8 cellular contexts compared by ENCODE assay signal in genomic region chr16:13957197-13958078, GRCh38. TPM values are rescaled to one million over a fixed set of nuclear protein-coding genes. Genes with fewer than 3 reads are reported as not detected.
DNase-seq lines count a peak whose midpoint lies in the region; ATAC-seq and TF ChIP-seq lines count a peak whose summit lies in the region.

No MANE protein-coding gene starts in this region.

- H3K4me1 Mint-ChIP-seq in activated CD4-positive, alpha-beta T cell treated with anti-CD3 and anti-CD28 coated beads, Interleukin-2, amount 10 ng/mL, durations not matched to agents 7 days and 5 days = peaks cover 9% of the 10 kb centered on the region
- peaks cover 9% of the 10 kb centered on the region for H3K4me1 Mint-ChIP-seq in endodermal cell

- H3K27ac Mint-ChIP-seq in activated CD4-positive, alpha-beta T cell treated with anti-CD3 and anti-CD28 coated beads, Interleukin-2, amount 10 ng/mL, durations not matched to agents 7 days and 5 days = no peak overlapping the region
- peak overlapping the region; percentile 26 for H3K27ac Mint-ChIP-seq in endodermal cell

- H3K36me3 ChIP-seq in KMS-11 (ENCODE audit: insufficient read depth) (no peaks in the 10 kb centered on the region), endodermal cell (ENCODE audit: control insufficient read depth, insufficient read depth, low read length) (no peaks in the 10 kb centered on the region), mucosa of rectum (ENCODE audit: control insufficient read depth in 2 of 2, insufficient read depth in 2 of 2, low read length in 2 of 2) (no peaks in the 10 kb centered on the region), uterus (no peaks in the 10 kb centered on the region)

- H4K20me1 ChIP-seq in KMS-11 (ENCODE audit: insufficient read depth) = no peaks in the 10 kb centered on the region

- no peak overlapping the region for H3K4me3 ChIP-seq in KMS-11 (IDR thresholded peaks at IDR 0.05; ENCODE audit: insufficient read depth, low read depth, low read length)
- H3K4me3 ChIP-seq in endodermal cell (ENCODE audit: low read length) = peak overlapping the region; percentile 27
- peak overlapping the region; percentile 23 to 52 for H3K4me3 ChIP-seq in mucosa of rectum (ENCODE audit: low read length in 2 of 2)
- H3K4me3 ChIP-seq in uterus = peak overlapping the region; percentile 29 to 33

- TF ChIP-seq CTCF in KMS-11 (conservative IDR thresholded peaks at IDR 0.05; ENCODE audit: low read depth, low read length) (no peak), endodermal cell (conservative IDR thresholded peaks at IDR 0.05) (no peak), uterus (IDR thresholded peaks at IDR 0.05) (no peak)

- CTCF ChIA-PET in activated CD4-positive, alpha-beta T cell treated with anti-CD3 and anti-CD28 coated beads, Interleukin-2, amount 10 ng/mL, durations not matched to agents 7 days and 5 days (lab: Charles Lee) = interaction anchor here (0.6 to 1.0 kb wide), 2 partner anchors 34 to 554 kb away, joined by 3 read pairs; no protein-coding TSS in a partner anchor

- intact Hi-C loops in uterus (cut with DNase I; ENCODE audit: low total_unique reads) = no loop called here

- no peak overlapping the region for H3K4me3 Mint-ChIP-seq in activated CD4-positive, alpha-beta T cell treated with anti-CD3 and anti-CD28 coated beads, Interleukin-2, amount 10 ng/mL, durations not matched to agents 7 days and 5 days
- no peak overlapping the region for H3K4me3 Mint-ChIP-seq in endodermal cell

- H3K79me2 ChIP-seq in KMS-11 (ENCODE audit: insufficient read depth, low read depth) = no peaks in the 10 kb centered on the region

- H3K9ac ChIP-seq in KMS-11 (peak overlapping the region; percentile 86), endodermal cell (ENCODE audit: extremely low read depth, low read length, poor library complexity, severe bottlenecking) (no peak overlapping the region), mucosa of rectum (ENCODE audit: low read depth in 1 of 2, low read length in 2 of 2) (peak overlapping the region in 1 of 2 donors; percentile 34)

- H3K27ac ChIP-seq in KMS-11 = peak overlapping the region; percentile 97
- H3K27ac ChIP-seq in endodermal cell (ENCODE audit: low read depth, low read length) = peak overlapping the region; percentile 58
- peak overlapping the region; percentile 64 to 76 for H3K27ac ChIP-seq in mucosa of rectum (ENCODE audit: low read depth in 2 of 2, low read length in 2 of 2)
- peak overlapping the region; percentile 73 to 87 for H3K27ac ChIP-seq in uterus

- H2AFZ ChIP-seq in KMS-11 (ENCODE audit: low read depth) = peak overlapping the region; percentile 83

- H3K36me3 Mint-ChIP-seq in activated CD4-positive, alpha-beta T cell treated with anti-CD3 and anti-CD28 coated beads, Interleukin-2, amount 10 ng/mL, durations not matched to agents 7 days and 5 days (ENCODE audit: low read depth) = no peaks in the 10 kb centered on the region
- H3K36me3 Mint-ChIP-seq in endodermal cell (ENCODE audit: low read depth) = no peaks in the 10 kb centered on the region

- POLR2A ChIA-PET in activated CD4-positive, alpha-beta T cell treated with anti-CD3 and anti-CD28 coated beads, Interleukin-2, amount 10 ng/mL, durations not matched to agents 7 days and 5 days (lab: Charles Lee) = no interaction called here

- in situ Hi-C loops in SK-MEL-5 (cut with HindIII; ENCODE audit: low pct_unique_long_range_greater_than_20kb, low sequenced_read_pairs) = no loop called here

- peak; percentile 13 to 32 for DNase-seq in activated CD4-positive, alpha-beta T cell treated with anti-CD3 and anti-CD28 coated beads, Interleukin-2, amount 50 U/mL, for 48 hours
- no peak for DNase-seq in activated CD4-positive, alpha-beta T cell treated with anti-CD3 and anti-CD28 coated beads, Interleukin-2, amount 10 ng/mL, durations not matched to agents 7 days and 5 days
- peak; percentile 37 for DNase-seq in SK-MEL-5 (ENCODE audit: low read depth, low spot score)
- peak; percentile 58 for DNase-seq in endodermal cell
- peak; percentile 76 to 83 for DNase-seq in uterus

- WGBS in endodermal cell (ENCODE audit: insufficient coverage in 1 of 2, insufficient read length in 1 of 2), 2 experiments = 45 to 63% methylated on average over 8 to 14 of the region's 14 CpGs

- H3K4me1 ChIP-seq in KMS-11 (ENCODE audit: low read depth, poor library complexity, severe bottlenecking) (peaks cover 47% of the 10 kb centered on the region), endodermal cell (ENCODE audit: control insufficient read depth, insufficient read depth, low read length) (peaks cover 11% of the 10 kb centered on the region), mucosa of rectum (ENCODE audit: control insufficient read depth in 2 of 2, insufficient read depth in 2 of 2, low read length in 2 of 2) (peaks cover 2 to 11% of the 10 kb centered on the region in 2 donors), uterus (peaks cover 0 to 4% of the 10 kb centered on the region in 2 donors)

- H3K9me3 Mint-ChIP-seq in activated CD4-positive, alpha-beta T cell treated with anti-CD3 and anti-CD28 coated beads, Interleukin-2, amount 10 ng/mL, durations not matched to agents 7 days and 5 days = no peaks in the 10 kb centered on the region
- H3K9me3 Mint-ChIP-seq in endodermal cell = no peaks in the 10 kb centered on the region

- H3K9me3 ChIP-seq in endodermal cell (ENCODE audit: control insufficient read depth, low read length) (no peaks in the 10 kb centered on the region), mucosa of rectum (ENCODE audit: control insufficient read depth in 2 of 2, low read length in 2 of 2) (no peaks in the 10 kb centered on the region), uterus (no peaks in the 10 kb centered on the region)

- TF ChIP-seq POLR2A in uterus (IDR thresholded peaks at IDR 0.05) = peak in 1 of 2 donors; percentile 15

- H3K27me3 ChIP-seq in KMS-11 (ENCODE audit: insufficient read depth, low read depth) = no peaks in the 10 kb centered on the region
- H3K27me3 ChIP-seq in endodermal cell (ENCODE audit: control insufficient read depth, insufficient read depth, low read length, poor library complexity, severe bottlenecking) = no peaks in the 10 kb centered on the region
- no peaks in the 10 kb centered on the region for H3K27me3 ChIP-seq in mucosa of rectum (ENCODE audit: control insufficient read depth in 2 of 2, insufficient read depth in 2 of 2, low read length in 2 of 2)
- H3K27me3 ChIP-seq in uterus = no peaks in the 10 kb centered on the region

- H3K27me3 Mint-ChIP-seq in activated CD4-positive, alpha-beta T cell treated with anti-CD3 and anti-CD28 coated beads, Interleukin-2, amount 10 ng/mL, durations not matched to agents 7 days and 5 days = peaks cover 2% of the 10 kb centered on the region
- H3K27me3 Mint-ChIP-seq in endodermal cell (ENCODE audit: insufficient read depth) = no peaks in the 10 kb centered on the region

- peak; percentile 75 for ATAC-seq in GM21825 (IDR thresholded peaks at IDR 0.05; ENCODE audit: unreplicated experiment)

- H3K4me2 ChIP-seq in KMS-11 = peak overlapping the region; percentile 99

RNA-seq across cellular contexts. Expression of gene ERCC4, which starts 37.5 kb away (rescaled TPM):
- total RNA-seq in activated CD4-positive, alpha-beta T cell treated with anti-CD3 and anti-CD28 coated beads, Interleukin-2, amount 10 ng/mL, durations not matched to agents 7 days and 5 days = 10 to 100 TPM in 1 of 2 experiments, 1 to 10 TPM in 1; 9.4 to 12.3 TPM
- total RNA-seq in SK-MEL-5 (2014; rRNA removed; shearing (Covaris generic)) = 11.2 and 15.6 TPM in 2 replicates
- 5.1 and 8.8 TPM in 2 replicates for polyA plus RNA-seq in SK-MEL-5 (2015; cell fraction: cytosol; rRNA removed)
- 7.0 and 7.3 TPM in 2 replicates for polyA plus RNA-seq in SK-MEL-5 (2015; cell fraction: nucleus; rRNA removed)
- total RNA-seq in endodermal cell = 10 to 100 TPM; 12.9 to 18.2 TPM
- polyA plus RNA-seq in endodermal cell (2013, experiment 1 of 2) = 11.5 TPM
- 12.5 TPM for polyA plus RNA-seq in endodermal cell (2013, experiment 2 of 2)
- 10 to 100 TPM in 2 of 4 donors, 1 to 10 TPM in 2; 5.3 to 22.6 (median 15.9) TPM for total RNA-seq in uterus
